In the genomic region with DNA sequence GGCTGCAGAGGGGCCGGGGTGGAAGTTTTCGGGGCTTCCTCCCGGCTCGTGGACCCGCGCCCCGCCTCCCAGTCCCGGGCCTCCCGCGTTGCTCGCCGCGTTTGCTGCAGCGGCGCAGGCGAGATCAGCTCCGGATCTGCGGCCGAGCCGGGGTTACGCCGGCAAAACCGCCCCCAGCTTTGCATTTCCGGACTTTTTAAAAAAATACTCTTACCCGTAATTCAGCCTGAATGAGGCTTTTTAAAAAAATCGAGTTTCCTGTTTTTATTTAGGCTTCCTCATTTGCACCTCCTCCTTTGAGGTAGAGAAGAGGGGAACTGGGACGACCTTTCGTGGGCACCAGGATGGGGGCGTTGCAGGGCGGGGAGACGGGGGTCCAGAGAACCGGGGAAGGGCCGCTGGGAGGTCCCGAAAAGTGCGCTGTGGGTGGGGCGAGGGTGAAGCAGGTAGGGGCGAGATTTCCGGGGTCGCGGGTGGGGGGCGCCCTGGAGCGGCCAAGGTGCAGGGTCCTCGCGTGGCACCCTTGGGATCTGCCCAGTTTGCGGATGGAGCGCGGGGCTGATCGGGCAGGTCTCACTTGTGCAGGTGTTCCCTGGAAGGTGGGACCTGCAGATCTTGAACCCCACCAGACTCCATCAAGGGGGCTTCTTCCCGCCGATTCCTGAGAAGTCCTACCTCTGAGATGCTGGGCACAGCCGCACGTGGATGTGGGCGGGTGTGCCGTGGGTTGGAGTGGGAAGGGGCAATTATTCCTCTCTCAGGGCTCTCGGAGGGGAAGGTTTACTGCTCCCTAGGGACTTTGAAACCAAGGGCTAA, we compare ENCODE assay signal across 7 cellular contexts. TPM values are rescaled to one million over a fixed set of nuclear protein-coding genes. Genes with fewer than 3 reads are reported as not detected.
DNase-seq lines count a peak whose midpoint lies in the region; ATAC-seq and TF ChIP-seq lines count a peak whose summit lies in the region.

No MANE protein-coding gene starts in this region.

- no peak overlapping the region for H2AFZ ChIP-seq in PC-9

- no peaks in the 10 kb centered on the region for H3K9me2 ChIP-seq in PC-9 (ENCODE audit: insufficient read depth)

- H3K27me3 ChIP-seq in SJSA1 (replicated peaks) = peaks cover 24% of the 10 kb centered on the region
- H3K27me3 ChIP-seq in layer of hippocampus (ENCODE audit: control insufficient read depth, insufficient read depth, low read length) = peaks cover 14% of the 10 kb centered on the region
- peaks cover 5% of the 10 kb centered on the region; the same call in 1 of the 2 replicates for H3K27me3 ChIP-seq in PC-9 (ENCODE audit: insufficient read depth, low read depth)

- no peaks in the 10 kb centered on the region for H3F3A ChIP-seq in PC-9 (ENCODE audit: insufficient read depth, low read depth)

- H3K4me1 Mint-ChIP-seq in activated naive CD8-positive, alpha-beta T cell treated with anti-CD3 and anti-CD28 coated beads, Interleukin-2, amount 10 ng/mL, durations not matched to agents 7 days and 5 days = peaks cover 48% of the 10 kb centered on the region
- peaks cover 44 to 78% of the 10 kb centered on the region in 2 donors for H3K4me1 Mint-ChIP-seq in stimulated activated naive B cell treated with anti-CD40 and anti-IgM and Interleukin-4, amounts not matched to agents 10 μg/mL and 1 μg/mL and 100 μg/mL, for 72 hours

- ATAC-seq in GM19452 (IDR thresholded peaks at IDR 0.05; ENCODE audit: unreplicated experiment) = peak; percentile 33
- ATAC-seq in activated naive CD8-positive, alpha-beta T cell treated with anti-CD3 and anti-CD28 coated beads, Interleukin-2, amount 10 ng/mL, durations not matched to agents 7 days and 5 days (ENCODE audit: low read depth) = peak; percentile 28
- peak; percentile 16 to 29 for ATAC-seq in stimulated activated naive B cell treated with anti-CD40 and anti-IgM and Interleukin-4, amounts not matched to agents 10 μg/mL and 1 μg/mL and 100 μg/mL, for 72 hours (replicated peaks)

- H3K4me1 ChIP-seq in SJSA1 (replicated peaks) = peaks cover 12% of the 10 kb centered on the region
- H3K4me1 ChIP-seq in PC-9 (replicated peaks; ENCODE audit: insufficient read depth) = no peaks in the 10 kb centered on the region

- BruUV-seq in PC-9 (replicated peaks; lab: Mats Ljungman, UMichigan) = no TSS peak

- no peak for TF ChIP-seq CTCF in PC-9 (conservative IDR thresholded peaks at IDR 0.05)

- no peak overlapping the region for H3K4me2 ChIP-seq in PC-9

- no peaks in the 10 kb centered on the region for H3K9me3 Mint-ChIP-seq in activated naive CD8-positive, alpha-beta T cell treated with anti-CD3 and anti-CD28 coated beads, Interleukin-2, amount 10 ng/mL, durations not matched to agents 7 days and 5 days
- H3K9me3 Mint-ChIP-seq in stimulated activated naive B cell treated with anti-CD40 and anti-IgM and Interleukin-4, amounts not matched to agents 10 μg/mL and 1 μg/mL and 100 μg/mL, for 72 hours = no peaks in the 10 kb centered on the region

- DNase-seq in SJSA1 (ENCODE audit: low read depth in 1 of 2, low spot score in 2 of 2) (no peak), PC-9 (no peak), NCI-H82 treated with DMSO at 0.1 percent for 48 hours (lab: John Stamatoyannopoulos, UW; ENCODE audit: unreplicated experiment) (no peak)
- peak; percentile 82 for DNase-seq in activated naive CD8-positive, alpha-beta T cell treated with anti-CD3 and anti-CD28 coated beads, Interleukin-2, amount 10 ng/mL, durations not matched to agents 7 days and 5 days
- DNase-seq in stimulated activated naive B cell treated with anti-CD40 and anti-IgM and Interleukin-4, amounts not matched to agents 10 μg/mL and 1 μg/mL and 100 μg/mL, for 72 hours = peak; percentile 63

- H3K27me3 Mint-ChIP-seq in activated naive CD8-positive, alpha-beta T cell treated with anti-CD3 and anti-CD28 coated beads, Interleukin-2, amount 10 ng/mL, durations not matched to agents 7 days and 5 days = no peaks in the 10 kb centered on the region
- H3K27me3 Mint-ChIP-seq in stimulated activated naive B cell treated with anti-CD40 and anti-IgM and Interleukin-4, amounts not matched to agents 10 μg/mL and 1 μg/mL and 100 μg/mL, for 72 hours = no peaks in the 10 kb centered on the region

- H3K9me3 ChIP-seq in SJSA1 (replicated peaks) (no peaks in the 10 kb centered on the region), PC-9 (ENCODE audit: insufficient read depth, low read depth) (no peaks in the 10 kb centered on the region)

- CTCF ChIA-PET in PC-9 (lab: Charles Lee) = no interaction called here

- H3K27ac Mint-ChIP-seq in activated naive CD8-positive, alpha-beta T cell treated with anti-CD3 and anti-CD28 coated beads, Interleukin-2, amount 10 ng/mL, durations not matched to agents 7 days and 5 days = peak overlapping the region; percentile 90
- peak overlapping the region; percentile 95 for H3K27ac Mint-ChIP-seq in stimulated activated naive B cell treated with anti-CD40 and anti-IgM and Interleukin-4, amounts not matched to agents 10 μg/mL and 1 μg/mL and 100 μg/mL, for 72 hours

- H3K79me2 ChIP-seq in PC-9 (ENCODE audit: low read depth) = no peaks in the 10 kb centered on the region

- H3K36me3 Mint-ChIP-seq in activated naive CD8-positive, alpha-beta T cell treated with anti-CD3 and anti-CD28 coated beads, Interleukin-2, amount 10 ng/mL, durations not matched to agents 7 days and 5 days = peaks cover 37% of the 10 kb centered on the region
- H3K36me3 Mint-ChIP-seq in stimulated activated naive B cell treated with anti-CD40 and anti-IgM and Interleukin-4, amounts not matched to agents 10 μg/mL and 1 μg/mL and 100 μg/mL, for 72 hours = peaks cover 27 to 46% of the 10 kb centered on the region in 2 donors

- H3K27ac ChIP-seq in SJSA1 (no peak overlapping the region), layer of hippocampus (ENCODE audit: low read depth, low read length) (peak overlapping the region; percentile 57), PC-9 (no peak overlapping the region)

- no peaks in the 10 kb centered on the region for H4K20me1 ChIP-seq in PC-9 (ENCODE audit: insufficient read depth)

- POLR2A ChIA-PET in activated naive CD8-positive, alpha-beta T cell treated with anti-CD3 and anti-CD28 coated beads, Interleukin-2, amount 10 ng/mL, durations not matched to agents 7 days and 5 days (lab: Charles Lee) = interaction anchor here (0.6 to 14.8 kb wide), 13 partner anchors 14 to 728 kb away, joined by 3 to 623 read pairs (median 7); no protein-coding TSS in a partner anchor
- POLR2A ChIA-PET in PC-9 (lab: Charles Lee; ENCODE audit: unreplicated experiment) = interaction anchor here (0.5 kb wide), 1 partner anchor 37 kb away, joined by 3 read pairs; no protein-coding TSS in a partner anchor

- H3K36me3 ChIP-seq in SJSA1 (no peaks in the 10 kb centered on the region), PC-9 (ENCODE audit: low read depth) (no peaks in the 10 kb centered on the region)

- intact Hi-C loops in PC-9 (cut with micrococcal nuclease; ENCODE audit: unreplicated experiment) = no loop called here

- H3K4me3 ChIP-seq in SJSA1 (peak overlapping the region; percentile 43), PC-9 (no peak overlapping the region)

- H3K4me3 Mint-ChIP-seq in activated naive CD8-positive, alpha-beta T cell treated with anti-CD3 and anti-CD28 coated beads, Interleukin-2, amount 10 ng/mL, durations not matched to agents 7 days and 5 days = peak overlapping the region; percentile 97
- peak overlapping the region; percentile 97 for H3K4me3 Mint-ChIP-seq in stimulated activated naive B cell treated with anti-CD40 and anti-IgM and Interleukin-4, amounts not matched to agents 10 μg/mL and 1 μg/mL and 100 μg/mL, for 72 hours

RNA-seq across cellular contexts. Expression of gene PIK3CD, which starts 1.1 kb away (rescaled TPM):
- total RNA-seq in SJSA1 (2014; rRNA removed; shearing (Covaris generic)) = 9.0 and 15.7 TPM in 2 replicates
- 100 to 1,000 TPM; 250 TPM for total RNA-seq in activated naive CD8-positive, alpha-beta T cell treated with anti-CD3 and anti-CD28 coated beads, Interleukin-2, amount 10 ng/mL, durations not matched to agents 7 days and 5 days
- total RNA-seq in PC-9 (2021) = 10.3 and 16.4 TPM in 2 replicates

Comparison
In these comparisons a context has a peak if more than half of its experiments do, and no peak if none do; other contexts are left out.
1. DNase-seq: peak in activated naive CD8-positive, alpha-beta T cell treated with anti-CD3 and anti-CD28 coated beads, Interleukin-2, amount 10 ng/mL, durations not matched to agents 7 days and 5 days (single experiment) and stimulated activated naive B cell treated with anti-CD40 and anti-IgM and Interleukin-4, amounts not matched to agents 10 μg/mL and 1 μg/mL and 100 μg/mL, for 72 hours (single experiment); none in SJSA1 (0 of 2), PC-9 (0 of 2) and NCI-H82 treated with DMSO at 0.1 percent for 48 hours (single experiment).
2. RNA of gene PIK3CD, which starts 1.1 kb away (total RNA-seq): 250 TPM in activated naive CD8-positive, alpha-beta T cell treated with anti-CD3 and anti-CD28 coated beads, Interleukin-2, amount 10 ng/mL, durations not matched to agents 7 days and 5 days; 10.3 to 16.4 TPM in PC-9 and 9.0 to 15.7 TPM in SJSA1; every median in the first group is over 10 times any median in the second.
3. Peak in every context shown above with its lines, with median percentiles within 50 percentile points of each other: ATAC-seq.